In the genomic region with DNA sequence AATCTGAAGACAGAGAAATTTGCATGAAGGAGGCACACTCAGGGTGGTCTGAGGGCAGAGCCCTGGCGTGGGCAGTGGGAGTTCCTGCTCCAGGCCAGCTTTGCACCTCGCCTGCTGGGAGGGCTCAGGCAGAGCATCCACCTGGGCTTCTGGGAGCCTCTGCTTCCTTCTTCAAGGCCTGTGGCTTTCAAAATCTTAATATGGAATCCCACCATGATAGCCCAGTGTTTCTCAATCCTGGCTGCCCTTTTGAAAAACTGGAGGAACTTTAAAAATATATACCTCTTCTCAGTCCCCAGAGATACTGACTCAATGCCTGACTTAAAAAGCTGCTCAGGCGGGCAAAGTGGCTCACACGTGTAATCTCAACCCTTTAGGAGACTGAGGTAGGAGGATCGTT, we compare ENCODE assay signal across 10 cellular contexts. TPM values are rescaled to one million over a fixed set of nuclear protein-coding genes. Genes with fewer than 3 reads are reported as not detected.
DNase-seq lines count a peak whose midpoint lies in the region; ATAC-seq, FAIRE-seq and TF ChIP-seq lines count a peak whose summit lies in the region.
"Had no signal": no experiment of that assay in that cellular context is flagged by ENCODE, and none has a peak within 500 bp of the region (broad histone marks: within the 10 kb centered on the region; RNA-seq: fewer than 3 reads in every experiment).

No MANE protein-coding gene starts in this region.

- in situ Hi-C loops in SK-MEL-5 (cut with HindIII; ENCODE audit: low pct_unique_long_range_greater_than_20kb, low sequenced_read_pairs): no loop called here

- TF ChIP-seq CTCF in foreskin fibroblast (IDR thresholded peaks at IDR 0.05; ENCODE audit: low read depth, low read length): no peak

- H3K9me3 Mint-ChIP-seq in T-helper 2 cell treated with Interferon-gamma antibody and Interleukin-4, amounts not matched to agents 5 μg/mL and 100 μg/mL, for 36 hours: no peaks in the 10 kb centered on the region

- no peaks in the 10 kb centered on the region for H3K27me3 ChIP-seq in stomach smooth muscle (ENCODE audit: control insufficient read depth in 1 of 2, insufficient read depth in 2 of 2, low read length in 2 of 2)

- peak overlapping the region; percentile 83 for H3K4me3 Mint-ChIP-seq in T-helper 2 cell treated with Interferon-gamma antibody and Interleukin-4, amounts not matched to agents 5 μg/mL and 100 μg/mL, for 36 hours

- no peak for DNase-seq in T-helper 2 cell treated with Interferon-gamma antibody and Interleukin-4, amounts not matched to agents 5 μg/mL and 100 μg/mL, for 36 hours (ENCODE audit: low spot score)
- DNase-seq in T-helper 2 cell (no peak), SK-MEL-5 (ENCODE audit: low read depth, low spot score) (peak; percentile 23), foreskin fibroblast (peak in 1 of 2 donors; percentile 13), GM19239 (ENCODE audit: insufficient read length, low spot score) (no peak), NCI-H2227 treated with DMSO at 0.1 percent for 48 hours (lab: John Stamatoyannopoulos, UW) (no peak)
- DNase-seq: hippocampal formation had no signal

- H3K27ac Mint-ChIP-seq in T-helper 2 cell treated with Interferon-gamma antibody and Interleukin-4, amounts not matched to agents 5 μg/mL and 100 μg/mL, for 36 hours: no peak overlapping the region

- no peaks in the 10 kb centered on the region for H3K36me3 ChIP-seq in stomach smooth muscle (ENCODE audit: control insufficient read depth in 2 of 2, insufficient read depth in 2 of 2, low read length in 2 of 2)

- H3K36me3 Mint-ChIP-seq in T-helper 2 cell treated with Interferon-gamma antibody and Interleukin-4, amounts not matched to agents 5 μg/mL and 100 μg/mL, for 36 hours (ENCODE audit: low read depth): no peaks in the 10 kb centered on the region

- peak overlapping the region; percentile 91 for H3K27ac ChIP-seq in stomach smooth muscle (ENCODE audit: low read length)
- H3K27ac ChIP-seq: KMS-11 had no signal

- no peak for ATAC-seq in HG03378 (IDR thresholded peaks at IDR 0.05; ENCODE audit: unreplicated experiment)

- no peaks in the 10 kb centered on the region for H3K9me3 ChIP-seq in stomach smooth muscle (ENCODE audit: control insufficient read depth in 2 of 2, low read length in 2 of 2)

- peaks cover 30% of the 10 kb centered on the region for H3K27me3 Mint-ChIP-seq in T-helper 2 cell treated with Interferon-gamma antibody and Interleukin-4, amounts not matched to agents 5 μg/mL and 100 μg/mL, for 36 hours (ENCODE audit: low read depth)

- H3K4me1 Mint-ChIP-seq in T-helper 2 cell treated with Interferon-gamma antibody and Interleukin-4, amounts not matched to agents 5 μg/mL and 100 μg/mL, for 36 hours (ENCODE audit: low read depth): peaks cover 12% of the 10 kb centered on the region

- no peak for FAIRE-seq in GM19239 (lab: Jason Lieb, UNC)

- H3K4me3 ChIP-seq in foreskin fibroblast (ENCODE audit: low read depth in 1 of 2, low read length in 2 of 2) (peak overlapping the region; percentile 53 to 64), stomach smooth muscle (ENCODE audit: low read length in 2 of 2) (peak overlapping the region; percentile 78 to 91)

- H3K4me1 ChIP-seq in stomach smooth muscle (ENCODE audit: control insufficient read depth, insufficient read depth, low read length): peaks cover 12% of the 10 kb centered on the region

- peak overlapping the region; percentile 85 to 91 for H3K9ac ChIP-seq in stomach smooth muscle (ENCODE audit: low read length in 2 of 2)

RNA-seq across cellular contexts. Expression of a gene that starts 36.7 kb away (rescaled TPM):
- 1,457 and 1,499 TPM in 2 replicates for total RNA-seq in SK-MEL-5 (2014; rRNA removed; shearing (Covaris generic))
- 3,343 and 3,961 TPM in 2 replicates for polyA plus RNA-seq in SK-MEL-5 (2015; cell fraction: cytosol; rRNA removed)
- 1,221 and 1,304 TPM in 2 replicates for polyA plus RNA-seq in SK-MEL-5 (2015; cell fraction: nucleus; rRNA removed)
